16 cellular contexts compared by ENCODE assay signal in the genomic region with DNA sequence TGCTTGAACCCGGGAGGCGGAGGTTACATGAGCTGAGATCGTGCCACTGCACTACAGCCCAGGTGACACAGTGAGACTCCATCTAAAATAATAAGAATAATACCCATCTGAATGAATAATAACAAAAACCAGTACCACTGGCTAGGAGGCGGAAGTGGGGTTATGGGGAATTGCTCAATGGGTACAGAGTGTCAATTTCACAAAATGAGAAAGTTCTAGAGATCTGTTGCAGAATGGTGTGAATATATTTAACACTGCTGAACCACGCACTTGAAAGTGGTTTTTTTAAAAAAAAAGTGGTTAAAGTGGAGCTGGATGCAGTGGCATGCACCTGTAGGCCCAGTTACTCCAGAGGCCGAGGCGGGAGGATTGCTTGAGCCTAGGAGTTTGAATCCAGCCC. TPM values are rescaled to one million over a fixed set of nuclear protein-coding genes. Genes with fewer than 3 reads are reported as not detected.
A peak's percentile ranks its signal among the peaks of the same experiment; 100 is the strongest.
DNase-seq lines count a peak whose midpoint lies in the region; ATAC-seq and TF ChIP-seq lines count a peak whose summit lies in the region.
"Had no signal": no experiment of that assay in that cellular context is flagged by ENCODE, and none has a peak within 500 bp of the region (broad histone marks: within the 10 kb centered on the region; RNA-seq: fewer than 3 reads in every experiment).

No MANE protein-coding gene starts in this region.

- no peaks in the 10 kb centered on the region for H3K36me3 ChIP-seq in skeletal muscle tissue (ENCODE audit: control insufficient read depth in 3 of 3, insufficient read depth in 3 of 3, low read length in 3 of 3)
- H3K36me3 ChIP-seq: prostate gland had no signal

- CTCF ChIA-PET in CD4-positive, alpha-beta T cell (lab: Charles Lee) = interaction anchor here (1.2 to 8.0 kb wide), 3 partner anchors 10 to 40 kb away, joined by 3 to 35 read pairs (median 5); no protein-coding TSS in a partner anchor

- DNase-seq in NOMO-1 treated with DMSO at 0.1 percent for 48 hours (lab: John Stamatoyannopoulos, UW; ENCODE audit: unreplicated experiment) = peak; percentile 25
- no peak for DNase-seq in NOMO-1 treated with dmso at 0.1 percent for 144 hours (lab: John Stamatoyannopoulos, UW; ENCODE audit: unreplicated experiment)
- no peak for DNase-seq in CD4-positive, alpha-beta T cell
- no peak for DNase-seq in dorsolateral prefrontal cortex
- no peak for DNase-seq in C1 segment of cervical spinal cord (lab: John Stamatoyannopoulos, UW)
- DNase-seq: activated CD8-positive, alpha-beta memory T cell treated with anti-CD3 and anti-CD28 coated beads, Interleukin-2, amount 50 U/mL, for 4 hours; activated naive CD4-positive, alpha-beta T cell treated with anti-CD3 and anti-CD28 coated beads, Interleukin-2, amount 50 U/mL, for 16 hours; GDM1; NCI-H1694 treated with DMSO at 0.1 percent for 48 hours; PC-3 had no signal

- intact Hi-C loops in CD4-positive, alpha-beta T cell (cut with DNase I, micrococcal nuclease) = loop anchor here in 1 of 2 experiments (2.0 kb wide), 1 partner anchor 14 kb away; no protein-coding TSS in a partner anchor
- intact Hi-C loops in dorsolateral prefrontal cortex (cut with DNase I) = no loop called here

- no peak overlapping the region for H3K27ac Mint-ChIP-seq in CD4-positive, alpha-beta T cell

- H3K36me3 Mint-ChIP-seq in CD4-positive, alpha-beta T cell (ENCODE audit: low read depth) = no peaks in the 10 kb centered on the region

- TF ChIP-seq CTCF in CD4-positive, alpha-beta T cell (IDR thresholded peaks at IDR 0.05) = no peak
- TF ChIP-seq CTCF in dorsolateral prefrontal cortex (IDR thresholded peaks at IDR 0.05 in 54 of 56, conservative IDR thresholded peaks at IDR 0.05 in 2 of 56; ENCODE audit: low read depth in 1 of 56, partially characterized antibody in 56 of 56) = no peak

- no peak overlapping the region for H3K27ac ChIP-seq in CD4-positive, alpha-beta T cell (ENCODE audit: low read depth, low read length)
- peak overlapping the region in 45 of 59 donors; percentile 42 to 91 (median 81) for H3K27ac ChIP-seq in dorsolateral prefrontal cortex
- H3K27ac ChIP-seq in skeletal muscle tissue (ENCODE audit: low read depth, low read length) = peak overlapping the region; percentile 98

- H3K9ac ChIP-seq in skeletal muscle tissue (ENCODE audit: low read depth in 1 of 3, low read length in 3 of 3) = no peak overlapping the region

- H3K4me3 ChIP-seq in dorsolateral prefrontal cortex (no peak overlapping the region), skeletal muscle tissue (ENCODE audit: low read length in 3 of 3) (no peak overlapping the region)
- H3K4me3 ChIP-seq: prostate gland had no signal

- H3K27me3 ChIP-seq in CD4-positive, alpha-beta T cell (ENCODE audit: control insufficient read depth, insufficient read depth, low read length) = no peaks in the 10 kb centered on the region
- no peaks in the 10 kb centered on the region for H3K27me3 ChIP-seq in dorsolateral prefrontal cortex
- no peaks in the 10 kb centered on the region for H3K27me3 ChIP-seq in skeletal muscle tissue (ENCODE audit: control insufficient read depth in 3 of 3, insufficient read depth in 3 of 3, low read length in 3 of 3)

- no peaks in the 10 kb centered on the region for H3K9me3 Mint-ChIP-seq in CD4-positive, alpha-beta T cell

- ATAC-seq in CD4-positive, alpha-beta T cell (ENCODE audit: poor library complexity) = no peak
- ATAC-seq in GM21526 (IDR thresholded peaks at IDR 0.05; ENCODE audit: low FRiP score, unreplicated experiment) (no peak), HG03354 (IDR thresholded peaks at IDR 0.05; ENCODE audit: poor library complexity, severe bottlenecking, unreplicated experiment) (no peak)
- ATAC-seq: left lobe of liver, PC-3 had no signal

- peaks cover 26 to 33% (median 28%) of the 10 kb centered on the region in 3 donors for H3K4me1 ChIP-seq in skeletal muscle tissue (ENCODE audit: control insufficient read depth in 3 of 3, insufficient read depth in 3 of 3, low read length in 3 of 3)
- H3K4me1 ChIP-seq: prostate gland had no signal

- POLR2A ChIA-PET in CD4-positive, alpha-beta T cell (lab: Charles Lee) = interaction anchor here (0.6 to 31.1 kb wide), 6 partner anchors 8 to 1317 kb away, joined by 4 to 3819 read pairs (median 10); a partner anchor contains a TSS

- no peaks in the 10 kb centered on the region for H3K27me3 Mint-ChIP-seq in CD4-positive, alpha-beta T cell

- peak overlapping the region; percentile 20 for H3K4me3 Mint-ChIP-seq in CD4-positive, alpha-beta T cell
- H3K4me3 Mint-ChIP-seq: brain had no signal

- peaks cover 60% of the 10 kb centered on the region for H3K4me1 Mint-ChIP-seq in CD4-positive, alpha-beta T cell (ENCODE audit: low read depth)

- no peaks in the 10 kb centered on the region for H3K9me3 ChIP-seq in CD4-positive, alpha-beta T cell (ENCODE audit: control insufficient read depth, low read length)
- no peaks in the 10 kb centered on the region for H3K9me3 ChIP-seq in skeletal muscle tissue (ENCODE audit: control insufficient read depth in 3 of 3, low read length in 3 of 3)
- H3K9me3 ChIP-seq: prostate gland had no signal

RNA-seq across cellular contexts. Expression of a gene that starts 18.5 kb away (rescaled TPM):
- total RNA-seq in CD4-positive, alpha-beta T cell = 1,000 to 10,000 TPM; 1,201 to 1,291 TPM
- 10 to 100 TPM in 102 of 120 experiments, 1 to 10 TPM in 18; 5.2 to 50.8 (median 15.6) TPM for total RNA-seq in dorsolateral prefrontal cortex
- 14.1 TPM for total RNA-seq in skeletal muscle tissue

Comparison
In these comparisons a context has a peak if more than half of its experiments do, and no peak if none do; other contexts are left out.
1. RNA of a gene that starts 18.5 kb away (total RNA-seq): 1,201 to 1,291 TPM in CD4-positive, alpha-beta T cell; 5.2 to 50.8 TPM in dorsolateral prefrontal cortex and 14.1 TPM in skeletal muscle tissue (single experiment); every median in the first group is over 10 times any median in the second.